Comparison of ENCODE assay signal across 1 cellular context in the genomic region with DNA sequence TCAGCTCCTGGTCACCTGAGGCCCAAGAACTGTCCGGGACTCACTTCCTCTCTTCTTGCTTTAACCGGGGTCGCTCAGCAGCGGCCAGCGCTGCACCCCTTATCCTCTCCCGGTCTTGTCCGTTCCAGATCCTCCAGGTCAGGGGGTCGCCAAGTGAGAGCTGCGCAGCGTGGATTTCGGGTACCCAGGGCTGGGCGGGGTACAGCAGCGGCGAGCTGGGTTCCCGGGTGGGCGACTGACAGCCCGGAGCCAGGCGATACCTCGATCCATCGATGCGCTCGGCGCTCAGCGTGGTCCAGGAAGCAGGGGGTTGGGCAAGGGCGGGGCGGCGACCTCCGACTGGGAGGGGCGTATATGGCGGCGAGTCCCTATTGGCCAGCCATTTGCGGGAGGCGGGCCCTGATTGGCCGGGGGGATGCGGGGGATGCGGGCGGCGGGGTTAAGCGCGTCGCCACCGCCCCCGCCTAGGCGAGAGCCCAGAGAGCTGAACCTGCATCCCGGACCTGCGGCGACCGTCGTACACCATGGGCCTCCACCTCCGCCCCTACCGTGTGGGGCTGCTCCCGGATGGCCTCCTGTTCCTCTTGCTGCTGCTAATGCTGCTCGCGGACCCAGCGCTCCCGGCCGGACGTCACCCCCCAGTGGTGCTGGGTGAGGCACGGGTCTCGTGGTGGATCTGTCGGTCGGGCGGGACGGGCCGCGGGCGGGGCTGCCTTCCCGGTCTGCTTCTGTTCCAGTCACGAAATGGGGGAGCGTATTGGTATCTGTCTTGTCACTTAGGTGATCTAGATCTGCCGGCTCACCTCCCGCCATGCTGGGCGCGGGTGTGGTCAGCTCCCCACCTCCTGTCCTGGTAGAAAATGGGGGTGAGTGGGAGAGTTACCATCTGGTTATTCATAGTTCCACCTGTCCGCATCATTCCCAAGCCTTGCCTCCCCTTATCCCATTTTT.
TF ChIP-seq lines count a peak whose summit lies in the region.

A gene with protein sequence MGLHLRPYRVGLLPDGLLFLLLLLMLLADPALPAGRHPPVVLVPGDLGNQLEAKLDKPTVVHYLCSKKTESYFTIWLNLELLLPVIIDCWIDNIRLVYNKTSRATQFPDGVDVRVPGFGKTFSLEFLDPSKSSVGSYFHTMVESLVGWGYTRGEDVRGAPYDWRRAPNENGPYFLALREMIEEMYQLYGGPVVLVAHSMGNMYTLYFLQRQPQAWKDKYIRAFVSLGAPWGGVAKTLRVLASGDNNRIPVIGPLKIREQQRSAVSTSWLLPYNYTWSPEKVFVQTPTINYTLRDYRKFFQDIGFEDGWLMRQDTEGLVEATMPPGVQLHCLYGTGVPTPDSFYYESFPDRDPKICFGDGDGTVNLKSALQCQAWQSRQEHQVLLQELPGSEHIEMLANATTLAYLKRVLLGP (plus strand): TSS at position 471 of the 951 bp plus-strand sequence. CDS start 54 bp downstream, at position 525.

TF ChIP-seq in HepG2, 621 proteins besides CTCF, POLR2A, EP300 and RAD21 (continued from another document and continues in another):
- TF ChIP-seq, protein P1, sequence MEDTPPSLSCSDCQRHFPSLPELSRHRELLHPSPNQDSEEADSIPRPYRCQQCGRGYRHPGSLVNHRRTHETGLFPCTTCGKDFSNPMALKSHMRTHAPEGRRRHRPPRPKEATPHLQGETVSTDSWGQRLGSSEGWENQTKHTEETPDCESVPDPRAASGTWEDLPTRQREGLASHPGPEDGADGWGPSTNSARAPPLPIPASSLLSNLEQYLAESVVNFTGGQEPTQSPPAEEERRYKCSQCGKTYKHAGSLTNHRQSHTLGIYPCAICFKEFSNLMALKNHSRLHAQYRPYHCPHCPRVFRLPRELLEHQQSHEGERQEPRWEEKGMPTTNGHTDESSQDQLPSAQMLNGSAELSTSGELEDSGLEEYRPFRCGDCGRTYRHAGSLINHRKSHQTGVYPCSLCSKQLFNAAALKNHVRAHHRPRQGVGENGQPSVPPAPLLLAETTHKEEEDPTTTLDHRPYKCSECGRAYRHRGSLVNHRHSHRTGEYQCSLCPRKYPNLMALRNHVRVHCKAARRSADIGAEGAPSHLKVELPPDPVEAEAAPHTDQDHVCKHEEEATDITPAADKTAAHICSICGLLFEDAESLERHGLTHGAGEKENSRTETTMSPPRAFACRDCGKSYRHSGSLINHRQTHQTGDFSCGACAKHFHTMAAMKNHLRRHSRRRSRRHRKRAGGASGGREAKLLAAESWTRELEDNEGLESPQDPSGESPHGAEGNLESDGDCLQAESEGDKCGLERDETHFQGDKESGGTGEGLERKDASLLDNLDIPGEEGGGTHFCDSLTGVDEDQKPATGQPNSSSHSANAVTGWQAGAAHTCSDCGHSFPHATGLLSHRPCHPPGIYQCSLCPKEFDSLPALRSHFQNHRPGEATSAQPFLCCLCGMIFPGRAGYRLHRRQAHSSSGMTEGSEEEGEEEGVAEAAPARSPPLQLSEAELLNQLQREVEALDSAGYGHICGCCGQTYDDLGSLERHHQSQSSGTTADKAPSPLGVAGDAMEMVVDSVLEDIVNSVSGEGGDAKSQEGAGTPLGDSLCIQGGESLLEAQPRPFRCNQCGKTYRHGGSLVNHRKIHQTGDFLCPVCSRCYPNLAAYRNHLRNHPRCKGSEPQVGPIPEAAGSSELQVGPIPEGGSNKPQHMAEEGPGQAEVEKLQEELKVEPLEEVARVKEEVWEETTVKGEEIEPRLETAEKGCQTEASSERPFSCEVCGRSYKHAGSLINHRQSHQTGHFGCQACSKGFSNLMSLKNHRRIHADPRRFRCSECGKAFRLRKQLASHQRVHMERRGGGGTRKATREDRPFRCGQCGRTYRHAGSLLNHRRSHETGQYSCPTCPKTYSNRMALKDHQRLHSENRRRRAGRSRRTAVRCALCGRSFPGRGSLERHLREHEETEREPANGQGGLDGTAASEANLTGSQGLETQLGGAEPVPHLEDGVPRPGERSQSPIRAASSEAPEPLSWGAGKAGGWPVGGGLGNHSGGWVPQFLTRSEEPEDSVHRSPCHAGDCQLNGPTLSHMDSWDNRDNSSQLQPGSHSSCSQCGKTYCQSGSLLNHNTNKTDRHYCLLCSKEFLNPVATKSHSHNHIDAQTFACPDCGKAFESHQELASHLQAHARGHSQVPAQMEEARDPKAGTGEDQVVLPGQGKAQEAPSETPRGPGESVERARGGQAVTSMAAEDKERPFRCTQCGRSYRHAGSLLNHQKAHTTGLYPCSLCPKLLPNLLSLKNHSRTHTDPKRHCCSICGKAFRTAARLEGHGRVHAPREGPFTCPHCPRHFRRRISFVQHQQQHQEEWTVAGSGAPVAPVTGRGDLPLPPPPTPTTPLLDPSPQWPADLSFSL (CRISPR knock-in tag; IDR thresholded peaks at IDR 0.05) = no peak
- TF ChIP-seq ZC3H13 (CRISPR knock-in tag; IDR thresholded peaks at IDR 0.05) (peak; percentile 76; the same call in 1 of the 2 replicates), ARHGAP35 (CRISPR knock-in tag; IDR thresholded peaks at IDR 0.05; ENCODE audit: borderline replicate concordance) (no peak; the same call in 1 of the 2 replicates), ZNF296 (CRISPR knock-in tag; conservative IDR thresholded peaks at IDR 0.05) (no peak), ZMYM3 (CRISPR knock-in tag; IDR thresholded peaks at IDR 0.05) (no peak), RXRA (CRISPR knock-in tag; IDR thresholded peaks at IDR 0.05) (peak; percentile 69; the same call in 1 of the 2 replicates), ZNF577 (CRISPR knock-in tag; IDR thresholded peaks at IDR 0.05; ENCODE audit: borderline replicate concordance, low read depth) (no peak), MBNL3 (CRISPR knock-in tag; conservative IDR thresholded peaks at IDR 0.05) (no peak), ZEB1 (IDR thresholded peaks at IDR 0.05; ENCODE audit: insufficient replicate concordance, low read depth) (no peak), SNAPC2 (CRISPR knock-in tag; IDR thresholded peaks at IDR 0.05) (no peak), ZNF720 (CRISPR knock-in tag; IDR thresholded peaks at IDR 0.05) (no peak), JARID2 (CRISPR knock-in tag; IDR thresholded peaks at IDR 0.05; ENCODE audit: insufficient replicate concordance) (peak; percentile 94), MIER2 (CRISPR knock-in tag; IDR thresholded peaks at IDR 0.05) (no peak), NFE2L1 (CRISPR knock-in tag; IDR thresholded peaks at IDR 0.05; ENCODE audit: borderline replicate concordance) (peak; percentile 61; the same call in 1 of the 2 replicates), MATR3 (CRISPR knock-in tag; IDR thresholded peaks at IDR 0.05) (no peak; the same call in 1 of the 2 replicates), ZNF550 (CRISPR knock-in tag; IDR thresholded peaks at IDR 0.05; ENCODE audit: borderline replicate concordance) (0 out of 2 replicates have a peak, but pooled peaks have one; percentile 63), HMGA1 (CRISPR knock-in tag; conservative IDR thresholded peaks at IDR 0.05) (no peak), ZNF34 (CRISPR knock-in tag; IDR thresholded peaks at IDR 0.05; ENCODE audit: borderline replicate concordance) (no peak), LCORL (IDR thresholded peaks at IDR 0.05) (no peak), LCORL (CRISPR knock-in tag; IDR thresholded peaks at IDR 0.05) (peak; percentile 63; the same call in 1 of the 2 replicates), U2AF2 (IDR thresholded peaks at IDR 0.05; ENCODE audit: low read depth, low read length) (no peak), ARNT (IDR thresholded peaks at IDR 0.05) (no peak), AHR (CRISPR knock-in tag; IDR thresholded peaks at IDR 0.05) (no peak; the same call in 1 of the 2 replicates), RFXAP (CRISPR knock-in tag; IDR thresholded peaks at IDR 0.05; ENCODE audit: borderline replicate concordance) (peak; percentile 91), NBN (conservative IDR thresholded peaks at IDR 0.05) (no peak), CHD4 (IDR thresholded peaks at IDR 0.05; ENCODE audit: borderline replicate concordance, low read length) (no peak), SP140L (CRISPR knock-in tag; IDR thresholded peaks at IDR 0.05; ENCODE audit: borderline replicate concordance) (no peak), ARNT2 (CRISPR knock-in tag; IDR thresholded peaks at IDR 0.05; ENCODE audit: low read depth) (peak; percentile 56; the same call in 1 of the 2 replicates), HDAC6 (IDR thresholded peaks at IDR 0.05; ENCODE audit: low read depth, low read length) (no peak), ZNF746 (CRISPR knock-in tag; IDR thresholded peaks at IDR 0.05) (0 out of 2 replicates have a peak, but pooled peaks have one; percentile 8), ZMAT3 (CRISPR knock-in tag; conservative IDR thresholded peaks at IDR 0.05) (no peak; the same call in 1 of the 2 replicates), PCBP1 (IDR thresholded peaks at IDR 0.05; ENCODE audit: borderline replicate concordance, low read depth, low read length) (0 out of 2 replicates have a peak, but pooled peaks have one; percentile 25), MBD4 (IDR thresholded peaks at IDR 0.05; ENCODE audit: borderline replicate concordance, low read length) (no peak)
- TF ChIP-seq, protein P2, sequence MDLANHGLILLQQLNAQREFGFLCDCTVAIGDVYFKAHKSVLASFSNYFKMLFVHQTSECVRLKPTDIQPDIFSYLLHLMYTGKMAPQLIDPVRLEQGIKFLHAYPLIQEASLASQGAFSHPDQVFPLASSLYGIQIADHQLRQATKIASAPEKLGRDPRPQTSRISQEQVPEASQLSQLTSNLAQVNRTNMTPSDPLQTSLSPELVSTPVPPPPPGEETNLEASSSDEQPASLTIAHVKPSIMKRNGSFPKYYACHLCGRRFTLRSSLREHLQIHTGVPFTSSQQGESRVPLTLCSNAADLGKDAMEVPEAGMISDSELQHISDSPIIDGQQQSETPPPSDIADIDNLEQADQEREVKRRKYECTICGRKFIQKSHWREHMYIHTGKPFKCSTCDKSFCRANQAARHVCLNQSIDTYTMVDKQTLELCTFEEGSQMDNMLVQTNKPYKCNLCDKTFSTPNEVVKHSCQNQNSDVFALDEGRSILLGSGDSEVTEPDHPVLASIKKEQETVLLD (CRISPR knock-in tag; IDR thresholded peaks at IDR 0.05; ENCODE audit: low read depth) = peak; percentile 66
- TF ChIP-seq, protein P3, sequence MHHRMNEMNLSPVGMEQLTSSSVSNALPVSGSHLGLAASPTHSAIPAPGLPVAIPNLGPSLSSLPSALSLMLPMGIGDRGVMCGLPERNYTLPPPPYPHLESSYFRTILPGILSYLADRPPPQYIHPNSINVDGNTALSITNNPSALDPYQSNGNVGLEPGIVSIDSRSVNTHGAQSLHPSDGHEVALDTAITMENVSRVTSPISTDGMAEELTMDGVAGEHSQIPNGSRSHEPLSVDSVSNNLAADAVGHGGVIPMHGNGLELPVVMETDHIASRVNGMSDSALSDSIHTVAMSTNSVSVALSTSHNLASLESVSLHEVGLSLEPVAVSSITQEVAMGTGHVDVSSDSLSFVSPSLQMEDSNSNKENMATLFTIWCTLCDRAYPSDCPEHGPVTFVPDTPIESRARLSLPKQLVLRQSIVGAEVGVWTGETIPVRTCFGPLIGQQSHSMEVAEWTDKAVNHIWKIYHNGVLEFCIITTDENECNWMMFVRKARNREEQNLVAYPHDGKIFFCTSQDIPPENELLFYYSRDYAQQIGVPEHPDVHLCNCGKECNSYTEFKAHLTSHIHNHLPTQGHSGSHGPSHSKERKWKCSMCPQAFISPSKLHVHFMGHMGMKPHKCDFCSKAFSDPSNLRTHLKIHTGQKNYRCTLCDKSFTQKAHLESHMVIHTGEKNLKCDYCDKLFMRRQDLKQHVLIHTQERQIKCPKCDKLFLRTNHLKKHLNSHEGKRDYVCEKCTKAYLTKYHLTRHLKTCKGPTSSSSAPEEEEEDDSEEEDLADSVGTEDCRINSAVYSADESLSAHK (CRISPR knock-in tag; IDR thresholded peaks at IDR 0.05; ENCODE audit: borderline replicate concordance) = no peak
- TF ChIP-seq, protein P4, sequence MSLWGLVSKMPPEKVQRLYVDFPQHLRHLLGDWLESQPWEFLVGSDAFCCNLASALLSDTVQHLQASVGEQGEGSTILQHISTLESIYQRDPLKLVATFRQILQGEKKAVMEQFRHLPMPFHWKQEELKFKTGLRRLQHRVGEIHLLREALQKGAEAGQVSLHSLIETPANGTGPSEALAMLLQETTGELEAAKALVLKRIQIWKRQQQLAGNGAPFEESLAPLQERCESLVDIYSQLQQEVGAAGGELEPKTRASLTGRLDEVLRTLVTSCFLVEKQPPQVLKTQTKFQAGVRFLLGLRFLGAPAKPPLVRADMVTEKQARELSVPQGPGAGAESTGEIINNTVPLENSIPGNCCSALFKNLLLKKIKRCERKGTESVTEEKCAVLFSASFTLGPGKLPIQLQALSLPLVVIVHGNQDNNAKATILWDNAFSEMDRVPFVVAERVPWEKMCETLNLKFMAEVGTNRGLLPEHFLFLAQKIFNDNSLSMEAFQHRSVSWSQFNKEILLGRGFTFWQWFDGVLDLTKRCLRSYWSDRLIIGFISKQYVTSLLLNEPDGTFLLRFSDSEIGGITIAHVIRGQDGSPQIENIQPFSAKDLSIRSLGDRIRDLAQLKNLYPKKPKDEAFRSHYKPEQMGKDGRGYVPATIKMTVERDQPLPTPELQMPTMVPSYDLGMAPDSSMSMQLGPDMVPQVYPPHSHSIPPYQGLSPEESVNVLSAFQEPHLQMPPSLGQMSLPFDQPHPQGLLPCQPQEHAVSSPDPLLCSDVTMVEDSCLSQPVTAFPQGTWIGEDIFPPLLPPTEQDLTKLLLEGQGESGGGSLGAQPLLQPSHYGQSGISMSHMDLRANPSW (CRISPR knock-in tag; IDR thresholded peaks at IDR 0.05; ENCODE audit: borderline replicate concordance) = 0 out of 2 replicates have a peak, but pooled peaks have one; percentile 24
- TF ChIP-seq, protein P5, sequence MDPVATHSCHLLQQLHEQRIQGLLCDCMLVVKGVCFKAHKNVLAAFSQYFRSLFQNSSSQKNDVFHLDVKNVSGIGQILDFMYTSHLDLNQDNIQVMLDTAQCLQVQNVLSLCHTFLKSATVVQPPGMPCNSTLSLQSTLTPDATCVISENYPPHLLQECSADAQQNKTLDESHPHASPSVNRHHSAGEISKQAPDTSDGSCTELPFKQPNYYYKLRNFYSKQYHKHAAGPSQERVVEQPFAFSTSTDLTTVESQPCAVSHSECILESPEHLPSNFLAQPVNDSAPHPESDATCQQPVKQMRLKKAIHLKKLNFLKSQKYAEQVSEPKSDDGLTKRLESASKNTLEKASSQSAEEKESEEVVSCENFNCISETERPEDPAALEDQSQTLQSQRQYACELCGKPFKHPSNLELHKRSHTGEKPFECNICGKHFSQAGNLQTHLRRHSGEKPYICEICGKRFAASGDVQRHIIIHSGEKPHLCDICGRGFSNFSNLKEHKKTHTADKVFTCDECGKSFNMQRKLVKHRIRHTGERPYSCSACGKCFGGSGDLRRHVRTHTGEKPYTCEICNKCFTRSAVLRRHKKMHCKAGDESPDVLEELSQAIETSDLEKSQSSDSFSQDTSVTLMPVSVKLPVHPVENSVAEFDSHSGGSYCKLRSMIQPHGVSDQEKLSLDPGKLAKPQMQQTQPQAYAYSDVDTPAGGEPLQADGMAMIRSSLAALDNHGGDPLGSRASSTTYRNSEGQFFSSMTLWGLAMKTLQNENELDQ (CRISPR knock-in tag; IDR thresholded peaks at IDR 0.05; ENCODE audit: borderline replicate concordance) = no peak
- TF ChIP-seq, protein P6, sequence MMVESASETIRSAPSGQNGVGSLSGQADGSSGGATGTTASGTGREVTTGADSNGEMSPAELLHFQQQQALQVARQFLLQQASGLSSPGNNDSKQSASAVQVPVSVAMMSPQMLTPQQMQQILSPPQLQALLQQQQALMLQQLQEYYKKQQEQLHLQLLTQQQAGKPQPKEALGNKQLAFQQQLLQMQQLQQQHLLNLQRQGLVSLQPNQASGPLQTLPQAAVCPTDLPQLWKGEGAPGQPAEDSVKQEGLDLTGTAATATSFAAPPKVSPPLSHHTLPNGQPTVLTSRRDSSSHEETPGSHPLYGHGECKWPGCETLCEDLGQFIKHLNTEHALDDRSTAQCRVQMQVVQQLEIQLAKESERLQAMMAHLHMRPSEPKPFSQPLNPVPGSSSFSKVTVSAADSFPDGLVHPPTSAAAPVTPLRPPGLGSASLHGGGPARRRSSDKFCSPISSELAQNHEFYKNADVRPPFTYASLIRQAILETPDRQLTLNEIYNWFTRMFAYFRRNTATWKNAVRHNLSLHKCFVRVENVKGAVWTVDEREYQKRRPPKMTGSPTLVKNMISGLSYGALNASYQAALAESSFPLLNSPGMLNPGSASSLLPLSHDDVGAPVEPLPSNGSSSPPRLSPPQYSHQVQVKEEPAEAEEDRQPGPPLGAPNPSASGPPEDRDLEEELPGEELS (CRISPR knock-in tag; IDR thresholded peaks at IDR 0.05) = peak; percentile 35; the same call in 1 of the 2 replicates
